14 cellular contexts compared by ENCODE assay signal in the genomic region with DNA sequence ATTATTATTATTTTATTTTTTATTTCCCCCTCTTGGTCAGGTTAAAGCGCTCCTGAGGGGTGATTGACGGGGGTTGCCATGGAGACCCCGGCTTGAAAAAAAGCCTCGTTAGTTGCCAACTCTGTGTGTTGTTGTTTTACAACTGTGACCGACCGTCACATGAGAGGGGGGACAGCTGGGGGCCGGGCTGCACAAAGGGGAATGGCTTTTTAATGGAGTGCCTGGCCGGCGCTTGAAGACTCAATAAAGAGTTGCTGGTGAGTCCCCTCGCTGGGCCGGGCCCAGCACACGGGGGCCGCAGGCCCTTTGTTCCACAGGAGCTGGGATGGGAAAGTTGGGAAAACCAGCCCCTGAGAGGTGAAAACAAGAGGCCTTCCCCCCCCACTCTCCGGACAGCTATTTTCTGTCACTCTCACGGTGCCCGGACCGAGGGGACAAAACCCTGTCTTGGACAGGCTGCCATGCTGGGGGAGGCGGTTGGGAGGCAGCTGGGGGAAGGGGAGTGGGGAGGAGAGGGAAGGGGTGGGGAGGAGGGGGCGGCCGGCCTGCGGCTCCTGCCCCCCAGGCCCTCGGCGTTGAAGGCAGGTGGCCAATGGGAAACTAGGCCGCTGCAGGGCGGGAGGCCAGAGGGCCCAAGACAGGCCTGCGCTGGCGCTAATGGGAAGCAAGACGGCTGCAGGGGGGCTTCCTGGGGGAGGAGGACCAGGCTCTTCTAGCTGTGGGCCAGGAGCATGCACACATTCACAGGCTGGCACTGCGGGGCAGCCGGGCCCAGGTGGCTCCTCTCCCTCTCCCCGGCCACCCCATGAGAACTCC.
DNase-seq lines count a peak whose midpoint lies in the region; ATAC-seq and TF ChIP-seq lines count a peak whose summit lies in the region.
"Had no signal": no experiment of that assay in that cellular context is flagged by ENCODE, and none has a peak within 500 bp of the region (broad histone marks: within the 10 kb centered on the region; RNA-seq: fewer than 3 reads in every experiment).

No MANE protein-coding gene starts in this region.

- CTCF ChIA-PET in HEK293T (lab: Yijun Ruan, JAX) = no interaction called here
- CTCF ChIA-PET in activated CD4-positive, alpha-beta memory T cell treated with anti-CD3 and anti-CD28 coated beads for 36 hours (lab: Charles Lee) = no interaction called here

- H2AFZ ChIP-seq in neuron (ENCODE audit: low read depth, low read length) = no peak overlapping the region

- H3K27ac Mint-ChIP-seq in activated CD4-positive, alpha-beta memory T cell treated with anti-CD3 and anti-CD28 coated beads for 36 hours = no peak overlapping the region
- H3K27ac Mint-ChIP-seq: activated naive CD8-positive, alpha-beta T cell; B cell had no signal

- H3K4me1 Mint-ChIP-seq in activated CD4-positive, alpha-beta memory T cell treated with anti-CD3 and anti-CD28 coated beads for 36 hours (ENCODE audit: low read depth) = peaks cover 5% of the 10 kb centered on the region
- H3K4me1 Mint-ChIP-seq: B cell had no signal

- H3K4me3 Mint-ChIP-seq in activated CD4-positive, alpha-beta memory T cell treated with anti-CD3 and anti-CD28 coated beads for 36 hours = no peak overlapping the region
- H3K4me3 Mint-ChIP-seq: activated naive CD8-positive, alpha-beta T cell; B cell had no signal

- intact Hi-C loops in activated CD4-positive, alpha-beta memory T cell treated with anti-CD3 and anti-CD28 coated beads for 36 hours (cut with micrococcal nuclease) = no loop called here

- H3K36me3 ChIP-seq in ectodermal cell (ENCODE audit: control insufficient read depth, insufficient read depth, low read length) = no peaks in the 10 kb centered on the region
- no peaks in the 10 kb centered on the region for H3K36me3 ChIP-seq in neuron (ENCODE audit: insufficient read depth, low read length)
- H3K36me3 ChIP-seq: left lung had no signal

- H3K27me3 ChIP-seq in ectodermal cell (ENCODE audit: control insufficient read depth, insufficient read depth, low read length, poor library complexity, severe bottlenecking) = no peaks in the 10 kb centered on the region
- H3K27me3 ChIP-seq in neuron (ENCODE audit: insufficient read depth, low read length) = peaks cover 9% of the 10 kb centered on the region
- H3K27me3 ChIP-seq: left lung had no signal

- H3K9me3 ChIP-seq in ectodermal cell (ENCODE audit: control insufficient read depth, low read length) (no peaks in the 10 kb centered on the region), neuron (ENCODE audit: low read length) (no peaks in the 10 kb centered on the region)
- H3K9me3 ChIP-seq: left lung had no signal

- peak in 2 of 3 experiments; percentile 54 to 73 for DNase-seq in NCI-H1417 (lab: John Stamatoyannopoulos, UW)
- DNase-seq in NCI-H1417 treated with DMSO at 0.1 percent for 48 hours (lab: John Stamatoyannopoulos, UW) = no peak
- no peak for DNase-seq in HEK293T (ENCODE audit: extremely low spot score)
- no peak for DNase-seq in activated CD4-positive, alpha-beta memory T cell treated with anti-CD3 and anti-CD28 coated beads for 36 hours
- DNase-seq: left lung, MM.1S, NCI-H1930, occipital lobe had no signal

- POLR2A ChIA-PET in HEK293T (lab: Yijun Ruan, JAX) = no interaction called here
- POLR2A ChIA-PET in activated CD4-positive, alpha-beta memory T cell treated with anti-CD3 and anti-CD28 coated beads for 36 hours (lab: Charles Lee) = no interaction called here

- peak overlapping the region; percentile 81 for H3K27ac ChIP-seq in ectodermal cell (ENCODE audit: insufficient read depth, low read depth, low read length, poor library complexity, severe bottlenecking)
- H3K27ac ChIP-seq: left lung had no signal

- H3K4me1 ChIP-seq in ectodermal cell (ENCODE audit: control insufficient read depth, insufficient read depth, low read length) (peaks cover 51% of the 10 kb centered on the region), neuron (ENCODE audit: insufficient read depth, low read length) (peaks cover 61% of the 10 kb centered on the region)

- peaks cover 5% of the 10 kb centered on the region for H3K27me3 Mint-ChIP-seq in activated CD4-positive, alpha-beta memory T cell treated with anti-CD3 and anti-CD28 coated beads for 36 hours
- H3K27me3 Mint-ChIP-seq: activated naive CD8-positive, alpha-beta T cell; B cell had no signal

- H3K4me3 ChIP-seq in ectodermal cell (ENCODE audit: insufficient read depth, low read depth, low read length) (no peak overlapping the region), neuron (ENCODE audit: low read length) (peak overlapping the region; percentile 13)
- H3K4me3 ChIP-seq: left lung had no signal

- H3K36me3 Mint-ChIP-seq in activated CD4-positive, alpha-beta memory T cell treated with anti-CD3 and anti-CD28 coated beads for 36 hours = no peaks in the 10 kb centered on the region
- H3K36me3 Mint-ChIP-seq: activated naive CD8-positive, alpha-beta T cell had no signal

- WGBS in ectodermal cell, 2 experiments = 11 to 15% methylated on average over 31 of the region's 31 CpGs

- H3K9me3 Mint-ChIP-seq in activated CD4-positive, alpha-beta memory T cell treated with anti-CD3 and anti-CD28 coated beads for 36 hours = no peaks in the 10 kb centered on the region

- ATAC-seq in GM19452 (IDR thresholded peaks at IDR 0.05; ENCODE audit: unreplicated experiment) (no peak), GM21619 (IDR thresholded peaks at IDR 0.05; ENCODE audit: unreplicated experiment) (no peak)
- ATAC-seq: left lung had no signal

TF ChIP-seq in HEK293T, 16 proteins besides CTCF, POLR2A, EP300 and RAD21:
- no peak for TF ChIP-seq SP1 (IDR thresholded peaks at IDR 0.05)
- TF ChIP-seq PKNOX1 (IDR thresholded peaks at IDR 0.05) = peak; percentile 48
- no peak for TF ChIP-seq FOXM1 (IDR thresholded peaks at IDR 0.05; ENCODE audit: borderline replicate concordance)
- TF ChIP-seq ARNT (IDR thresholded peaks at IDR 0.05) = no peak

Comparison
In these comparisons a context has a peak if more than half of its experiments do, and no peak if none do; other contexts are left out.
1. DNase-seq: peak in NCI-H1417 (2 of 3); none in NCI-H1417 treated with DMSO at 0.1 percent for 48 hours (single experiment), HEK293T (single experiment) and activated CD4-positive, alpha-beta memory T cell treated with anti-CD3 and anti-CD28 coated beads for 36 hours (single experiment).